Comparison of ENCODE assay signal across 8 cellular contexts in genomic region chr10:110279062-110279986, GRCh38. TPM values are rescaled to one million over a fixed set of nuclear protein-coding genes. Genes with fewer than 3 reads are reported as not detected.
DNase-seq lines count a peak whose midpoint lies in the region; ATAC-seq and TF ChIP-seq lines count a peak whose summit lies in the region.

No MANE protein-coding gene starts in this region.

- intact Hi-C loops in Calu3 (cut with micrococcal nuclease; ENCODE audit: unreplicated experiment): loop anchor here (1.0 to 5.0 kb wide), 3 partner anchors 72 to 395 kb away; partner anchors contain the start of gene MXI1

- TF ChIP-seq CTCF in Calu3 (IDR thresholded peaks at IDR 0.05; ENCODE audit: unreplicated experiment): peak; percentile 26

- H3K27ac Mint-ChIP-seq in Calu3 (ENCODE audit: unreplicated experiment) (no peak overlapping the region), naive B cell (peak overlapping the region in 2 of 6 donors; percentile 28 to 53)
- no peak overlapping the region for H3K27ac Mint-ChIP-seq in activated CD4-positive, alpha-beta memory T cell treated with anti-CD3 and anti-CD28 coated beads, Interleukin-2, amount 10 ng/mL, durations not matched to agents 7 days and 5 days

- ATAC-seq in naive B cell (ENCODE audit: low read depth in 2 of 2) (peak; percentile 82 to 85), GM19328 (IDR thresholded peaks at IDR 0.05; ENCODE audit: unreplicated experiment) (no peak)

- CTCF ChIA-PET in Calu3 (lab: Charles Lee): interaction anchor here (0.7 kb wide), 1 partner anchor 68 kb away, joined by 3 read pairs; no protein-coding TSS in a partner anchor
- CTCF ChIA-PET in activated CD4-positive, alpha-beta memory T cell treated with anti-CD3 and anti-CD28 coated beads, Interleukin-2, amount 10 ng/mL, durations not matched to agents 7 days and 5 days (lab: Charles Lee): interaction anchor here (0.6 to 3.6 kb wide), 25 partner anchors 10 to 395 kb away, joined by 3 to 37 read pairs (median 4); partner anchors contain the start of gene MXI1

- H3K36me3 Mint-ChIP-seq in Calu3 (ENCODE audit: insufficient read depth, unreplicated experiment) (no peaks in the 10 kb centered on the region), naive B cell (no peaks in the 10 kb centered on the region)
- peaks cover 12% of the 10 kb centered on the region for H3K36me3 Mint-ChIP-seq in activated CD4-positive, alpha-beta memory T cell treated with anti-CD3 and anti-CD28 coated beads, Interleukin-2, amount 10 ng/mL, durations not matched to agents 7 days and 5 days (ENCODE audit: low read depth)

- H3K4me3 Mint-ChIP-seq in Calu3 (ENCODE audit: low read depth, unreplicated experiment) (no peak overlapping the region), naive B cell (peak overlapping the region in 5 of 8 donors; percentile 1 to 71 (median 27))
- no peak overlapping the region for H3K4me3 Mint-ChIP-seq in activated CD4-positive, alpha-beta memory T cell treated with anti-CD3 and anti-CD28 coated beads, Interleukin-2, amount 10 ng/mL, durations not matched to agents 7 days and 5 days

- POLR2A ChIA-PET in activated CD4-positive, alpha-beta memory T cell treated with anti-CD3 and anti-CD28 coated beads, Interleukin-2, amount 10 ng/mL, durations not matched to agents 7 days and 5 days (lab: Charles Lee): interaction anchor here (1.0 to 1.5 kb wide), 3 partner anchors 53 to 202 kb away, joined by 3 to 5 read pairs (median 3); partner anchors contain the start of gene MXI1

- H3K27me3 Mint-ChIP-seq in Calu3 (ENCODE audit: unreplicated experiment): no peaks in the 10 kb centered on the region
- peaks cover 3% of the 10 kb centered on the region for H3K27me3 Mint-ChIP-seq in activated CD4-positive, alpha-beta memory T cell treated with anti-CD3 and anti-CD28 coated beads, Interleukin-2, amount 10 ng/mL, durations not matched to agents 7 days and 5 days
- H3K27me3 Mint-ChIP-seq in naive B cell: no peaks in the 10 kb centered on the region

- H3K9me3 Mint-ChIP-seq in Calu3 (ENCODE audit: low read depth, unreplicated experiment) (no peaks in the 10 kb centered on the region), naive B cell (no peaks in the 10 kb centered on the region)
- H3K9me3 Mint-ChIP-seq in activated CD4-positive, alpha-beta memory T cell treated with anti-CD3 and anti-CD28 coated beads, Interleukin-2, amount 10 ng/mL, durations not matched to agents 7 days and 5 days: no peaks in the 10 kb centered on the region

- H3K4me1 Mint-ChIP-seq in Calu3 (ENCODE audit: low read depth, unreplicated experiment) (peaks cover 7% of the 10 kb centered on the region), naive B cell (peaks cover 14 to 23% (median 21%) of the 10 kb centered on the region in 3 donors)
- H3K4me1 Mint-ChIP-seq in activated CD4-positive, alpha-beta memory T cell treated with anti-CD3 and anti-CD28 coated beads, Interleukin-2, amount 10 ng/mL, durations not matched to agents 7 days and 5 days: peaks cover 30% of the 10 kb centered on the region

- BruUV-seq in Calu3 (replicated peaks; lab: Mats Ljungman, UMichigan): no TSS peak

- DNase-seq in Calu3 (peak; percentile 39), HCEC 1CT (peak; percentile 59), NCI-H526 (lab: John Stamatoyannopoulos, UW) (peak; percentile 36 to 58), fibroblast of gingiva (ENCODE audit: low read depth) (peak; percentile 54), naive B cell (peak; percentile 58), ecto neural progenitor cell (ENCODE audit: low spot score) (no peak)
- peak; percentile 44 for DNase-seq in activated CD4-positive, alpha-beta memory T cell treated with anti-CD3 and anti-CD28 coated beads, Interleukin-2, amount 10 ng/mL, durations not matched to agents 7 days and 5 days

RNA-seq across cellular contexts. Expression of gene SMNDC1, which starts 25.4 kb away (rescaled TPM):
- 28.4 and 32.8 TPM in 2 replicates for total RNA-seq in Calu3 (2022)
- total RNA-seq in activated CD4-positive, alpha-beta memory T cell treated with anti-CD3 and anti-CD28 coated beads, Interleukin-2, amount 10 ng/mL, durations not matched to agents 7 days and 5 days: 10 to 100 TPM; 40.8 to 45.6 TPM
- 10 to 100 TPM; 11.9 to 20.8 (median 15.9) TPM for polyA plus RNA-seq in naive B cell (ENCODE audit: low read depth in 6 of 6)

Comparison
In these comparisons a context has a peak if more than half of its experiments do, and no peak if none do; other contexts are left out.
1. H3K4me3 Mint-ChIP-seq: peak in naive B cell (5 of 8); none in Calu3 (single experiment) and activated CD4-positive, alpha-beta memory T cell treated with anti-CD3 and anti-CD28 coated beads, Interleukin-2, amount 10 ng/mL, durations not matched to agents 7 days and 5 days (single experiment).